In genomic region chr22:20115691-20116375, GRCh38 we compare ENCODE assay signal across 8 cellular contexts. TPM values are rescaled to one million over a fixed set of nuclear protein-coding genes. Genes with fewer than 3 reads are reported as not detected.
A peak's percentile ranks its signal among the peaks of the same experiment; 100 is the strongest.
DNase-seq lines count a peak whose midpoint lies in the region; ATAC-seq and FAIRE-seq lines count a peak whose summit lies in the region.

Gene RANBP1 (plus strand): TSS chr22:20116104. CDS start chr22:20116185, 81 bp downstream.

- H3K27me3 ChIP-seq in HUES48 (ENCODE audit: control insufficient read depth, insufficient read depth, low read length), result no peaks in the 10 kb centered on the region
- H3K27me3 ChIP-seq in iPS DF 6.9 (ENCODE audit: control insufficient read depth, insufficient read depth, low read length), result no peaks in the 10 kb centered on the region
- no peaks in the 10 kb centered on the region for H3K27me3 ChIP-seq in small intestine (ENCODE audit: control insufficient read depth in 2 of 2, insufficient read depth in 2 of 2, low read length in 2 of 2)

- H3K36me3 ChIP-seq in HUES48 (ENCODE audit: control insufficient read depth, insufficient read depth, low read length) (peaks cover 77% of the 10 kb centered on the region), iPS DF 6.9 (ENCODE audit: control insufficient read depth, insufficient read depth, low read length) (peaks cover 49% of the 10 kb centered on the region), small intestine (ENCODE audit: control insufficient read depth in 2 of 2, insufficient read depth in 2 of 2, low read length in 2 of 2) (no peaks in the 10 kb centered on the region)

- peak within 1 kb of the TSS; percentile 98 for H3K4me3 ChIP-seq in HUES48 (ENCODE audit: low read depth, low read length)
- H3K4me3 ChIP-seq in iPS DF 6.9 (ENCODE audit: low read length), result peak within 1 kb of the TSS; percentile 73; the same call in 1 of the 2 replicates
- H3K4me3 ChIP-seq in small intestine (ENCODE audit: low read depth in 1 of 2, low read length in 2 of 2), result peak within 1 kb of the TSS; percentile 61 to 90

- no CpG with 5 or more reads among the region's 30 CpGs for WGBS in iPS DF 6.9 (ENCODE audit: insufficient coverage, insufficient read length)
- 54 to 69% (median 65%) methylated on average over 30 of the region's 30 CpGs for WGBS in small intestine, 3 donors

- H3K27ac ChIP-seq in HUES48 (ENCODE audit: low read depth, low read length) (peak within 1 kb of the TSS; percentile 87), iPS DF 6.9 (ENCODE audit: low read length) (no peak within 1 kb of the TSS), small intestine (ENCODE audit: low read depth in 1 of 2, low read length in 1 of 2) (peak within 1 kb of the TSS; percentile 59 to 89)

- H3K27me3 Mint-ChIP-seq in activated naive CD8-positive, alpha-beta T cell treated with anti-CD3 and anti-CD28 coated beads, Interleukin-2, amount 50 U/mL, for 24 hours, result peaks cover 3% of the 10 kb centered on the region

- peak within 1 kb of the TSS; percentile 83 for H3K9ac ChIP-seq in HUES48 (ENCODE audit: low read depth, low read length)

- H3K27ac Mint-ChIP-seq in activated naive CD8-positive, alpha-beta T cell treated with anti-CD3 and anti-CD28 coated beads, Interleukin-2, amount 50 U/mL, for 24 hours, result peak within 1 kb of the TSS; percentile 93

- H3K4me1 Mint-ChIP-seq in activated naive CD8-positive, alpha-beta T cell treated with anti-CD3 and anti-CD28 coated beads, Interleukin-2, amount 50 U/mL, for 24 hours, result peaks cover 60% of the 10 kb centered on the region

- DNase-seq in activated naive CD8-positive, alpha-beta T cell treated with anti-CD3 and anti-CD28 coated beads, Interleukin-2, amount 50 U/mL, for 24 hours, result no peak
- DNase-seq in iPS DF 6.9 (ENCODE audit: low read depth, low spot score), result no peak
- no peak for DNase-seq in small intestine
- DNase-seq in effector CD4-positive, alpha-beta T cell, result no peak
- DNase-seq in central memory CD4-positive, alpha-beta T cell, result no peak

- peak within 1 kb of the TSS; percentile 89 for H3K4me3 Mint-ChIP-seq in activated naive CD8-positive, alpha-beta T cell treated with anti-CD3 and anti-CD28 coated beads, Interleukin-2, amount 50 U/mL, for 24 hours

- H3K9me3 ChIP-seq in HUES48 (ENCODE audit: control insufficient read depth, insufficient read depth, low read length), result no peaks in the 10 kb centered on the region
- no peaks in the 10 kb centered on the region for H3K9me3 ChIP-seq in iPS DF 6.9 (ENCODE audit: control insufficient read depth, insufficient read depth, low read length)
- no peaks in the 10 kb centered on the region for H3K9me3 ChIP-seq in small intestine (ENCODE audit: control insufficient read depth, low read depth)

- H3K4me1 ChIP-seq in HUES48 (ENCODE audit: control insufficient read depth, insufficient read depth, low read length) (0 out of 2 replicates have a peak, but pooled peaks cover 7% of the 10 kb centered on the region), iPS DF 6.9 (ENCODE audit: control insufficient read depth, insufficient read depth, low read length) (no peaks in the 10 kb centered on the region), small intestine (ENCODE audit: control insufficient read depth in 2 of 2, insufficient read depth in 1 of 2, low read depth in 1 of 2, low read length in 1 of 2) (peaks cover 3 to 6% of the 10 kb centered on the region in 2 donors)

- no peak for FAIRE-seq in small intestine (lab: Jason Lieb, UNC)

- ATAC-seq in activated naive CD8-positive, alpha-beta T cell treated with anti-CD3 and anti-CD28 coated beads, Interleukin-2, amount 50 U/mL, for 24 hours, result no peak
- ATAC-seq in GM18519 (IDR thresholded peaks at IDR 0.05; ENCODE audit: low FRiP score, unreplicated experiment) (no peak), HG03432 (IDR thresholded peaks at IDR 0.05; ENCODE audit: unreplicated experiment) (no peak)

- H3K36me3 Mint-ChIP-seq in activated naive CD8-positive, alpha-beta T cell treated with anti-CD3 and anti-CD28 coated beads, Interleukin-2, amount 50 U/mL, for 24 hours (ENCODE audit: low read depth), result peaks cover 45% of the 10 kb centered on the region

- no peaks in the 10 kb centered on the region for H3K9me3 Mint-ChIP-seq in activated naive CD8-positive, alpha-beta T cell treated with anti-CD3 and anti-CD28 coated beads, Interleukin-2, amount 50 U/mL, for 24 hours

RNA-seq across cellular contexts. Expression of gene RANBP1, which starts in this region (rescaled TPM):
- polyA plus RNA-seq in small intestine, result 100 to 1,000 TPM in 1 of 3 donors, 10 to 100 TPM in 2; 61.5 to 184 (median 85.7) TPM
